Comparison of ENCODE assay signal across 8 cellular contexts in the genomic region with DNA sequence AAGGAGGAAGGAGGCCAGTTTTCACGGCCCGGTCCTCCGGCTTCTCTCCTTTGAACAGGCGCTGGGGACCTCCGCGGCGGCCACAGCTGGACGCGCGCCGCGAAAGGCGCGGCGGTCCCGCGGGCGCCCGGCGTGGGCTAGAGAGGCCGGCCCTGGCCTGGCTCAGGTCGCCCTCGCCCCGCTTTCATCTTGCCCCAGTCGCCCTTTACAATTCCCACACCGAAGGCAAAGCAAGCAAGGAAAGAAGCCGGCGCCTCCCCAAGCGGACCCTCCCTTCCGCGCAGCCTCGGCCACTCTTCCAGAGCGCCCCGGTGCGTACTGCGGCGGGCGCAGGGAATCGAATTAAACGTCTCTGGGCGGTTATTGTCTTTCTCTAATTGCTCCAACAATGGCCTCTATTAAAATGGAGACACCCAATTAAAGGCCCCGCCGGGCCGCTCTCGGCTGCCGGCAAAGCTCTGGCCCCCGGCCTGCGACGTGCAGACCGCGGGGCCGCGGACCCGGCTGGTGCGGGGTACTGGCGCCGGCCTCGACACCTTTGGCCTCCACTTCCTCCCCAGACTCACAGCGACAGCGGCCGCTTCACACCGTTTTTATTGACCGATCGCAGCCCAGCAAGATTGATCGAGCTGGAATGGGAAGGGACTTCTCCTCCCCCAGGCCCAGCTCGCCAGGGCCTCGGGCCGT. TPM values are rescaled to one million over a fixed set of nuclear protein-coding genes. Genes with fewer than 3 reads are reported as not detected.
A peak's percentile ranks its signal among the peaks of the same experiment; 100 is the strongest.
DNase-seq lines count a peak whose midpoint lies in the region; ATAC-seq, FAIRE-seq and TF ChIP-seq lines count a peak whose summit lies in the region.

No MANE protein-coding gene starts in this region.

- no peak for ATAC-seq in gastroesophageal sphincter
- ATAC-seq in HG03045 (IDR thresholded peaks at IDR 0.05; ENCODE audit: unreplicated experiment), result no peak
- no peak for ATAC-seq in left colon

- peak overlapping the region; percentile 32 for H3K4me3 ChIP-seq in SJSA1
- H3K4me3 ChIP-seq in gastroesophageal sphincter, result peak overlapping the region; percentile 2 to 48
- peak overlapping the region; percentile 12 for H3K4me3 ChIP-seq in retinal pigment epithelial cell (ENCODE audit: low read length)

- H3K36me3 ChIP-seq in SJSA1, result no peaks in the 10 kb centered on the region
- H3K36me3 ChIP-seq in gastroesophageal sphincter, result no peaks in the 10 kb centered on the region

- peaks cover 32% of the 10 kb centered on the region for H3K4me1 ChIP-seq in SJSA1 (replicated peaks)
- peaks cover 0 to 82% (median 53%) of the 10 kb centered on the region in 3 donors for H3K4me1 ChIP-seq in gastroesophageal sphincter

- TF ChIP-seq CTCF in gastroesophageal sphincter (IDR thresholded peaks at IDR 0.05), result no peak
- no peak for TF ChIP-seq CTCF in retinal pigment epithelial cell (conservative IDR thresholded peaks at IDR 0.05; ENCODE audit: low read depth, low read length)

- H3K27ac ChIP-seq in SJSA1 (no peak overlapping the region), gastroesophageal sphincter (no peak overlapping the region)

- no peak for TF ChIP-seq EP300 in gastroesophageal sphincter (IDR thresholded peaks at IDR 0.05)

- H3K27me3 ChIP-seq in SJSA1 (replicated peaks) (peaks cover 72% of the 10 kb centered on the region), gastroesophageal sphincter (peaks cover 100% of the 10 kb centered on the region)

- WGBS in gastroesophageal sphincter (ENCODE audit: low coverage in 1 of 2), 2 donors, result 0% methylated on average over 3 of the region's 68 CpGs; no CpG with 5 or more reads in 1 of the 2 donors

- intact Hi-C loops in left colon (cut with DNase I, micrococcal nuclease), result no loop called here

- DNase-seq in GM12891 (ENCODE audit: insufficient read length, low spot score), result no peak
- peak in 1 of 2 experiments; percentile 21 for DNase-seq in SJSA1 (ENCODE audit: low read depth in 1 of 2, low spot score in 2 of 2)
- DNase-seq in retinal pigment epithelial cell (ENCODE audit: low read depth), result no peak
- DNase-seq in CD1c-positive myeloid dendritic cell (ENCODE audit: extremely low spot score), result no peak
- no peak for DNase-seq in left colon
- DNase-seq in NCI-H524 treated with DMSO at 0.1 percent for 48 hours (lab: John Stamatoyannopoulos, UW), result no peak

- H3K9me3 ChIP-seq in SJSA1 (replicated peaks) (no peaks in the 10 kb centered on the region), gastroesophageal sphincter (no peaks in the 10 kb centered on the region)

- FAIRE-seq in GM12891 (lab: Jason Lieb, UNC), result no peak

- TF ChIP-seq POLR2A in GM12891 (IDR thresholded peaks at IDR 0.05; ENCODE audit: low read depth, low read length) (no peak), gastroesophageal sphincter (IDR thresholded peaks at IDR 0.05) (no peak)

TF ChIP-seq in GM12891, 5 proteins besides CTCF, POLR2A, EP300 and RAD21:
- TF ChIP-seq SPI1 (IDR thresholded peaks at IDR 0.05; ENCODE audit: low read depth, low read length), result peak; percentile 23; the same call in 1 of the 2 replicates
- no peak for TF ChIP-seq POLR2AphosphoS5 (IDR thresholded peaks at IDR 0.05; ENCODE audit: low read depth, low read length)

RNA-seq across cellular contexts. Expression of a gene that starts 4.5 kb away (rescaled TPM):
- polyA plus RNA-seq in GM12891 (2012; ENCODE audit: low read depth, missing spikeins), result 7.1 TPM
- total RNA-seq in SJSA1 (2014; rRNA removed; shearing (Covaris generic)), result not detected in 2 replicates
- total RNA-seq in gastroesophageal sphincter (under 1 TPM in 1 of 4 donors, not detected in 3; 0.35 TPM), left colon (under 1 TPM; 0.27 to 0.78 TPM)
